Comparison of ENCODE assay signal across 8 cellular contexts in the genomic region with DNA sequence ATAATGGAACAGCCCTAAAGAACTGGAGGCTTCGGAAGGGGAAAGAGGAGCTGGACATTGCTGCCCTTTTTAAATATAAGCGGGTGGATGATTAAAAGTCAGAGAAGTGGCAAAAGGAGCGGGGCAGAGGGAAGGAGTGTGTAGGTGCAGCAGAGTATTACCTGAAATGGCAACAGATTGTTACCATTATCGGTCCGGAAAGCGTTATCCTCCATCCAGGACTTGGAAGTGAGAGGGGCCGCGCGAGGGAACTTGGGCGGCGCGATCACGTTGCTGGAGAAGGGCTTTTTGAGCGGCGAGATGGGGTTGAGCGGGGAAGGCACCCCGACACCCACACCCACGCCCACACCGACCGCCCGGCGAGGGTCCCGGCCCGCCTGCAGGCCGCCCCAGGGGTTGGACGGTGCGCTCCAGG. TPM values are rescaled to one million over a fixed set of nuclear protein-coding genes. Genes with fewer than 3 reads are reported as not detected.
DNase-seq lines count a peak whose midpoint lies in the region; ATAC-seq and TF ChIP-seq lines count a peak whose summit lies in the region.

No MANE protein-coding gene starts in this region.

- H3K9me3 ChIP-seq in left ventricle myocardium inferior (replicated peaks), result no peaks in the 10 kb centered on the region

- peaks cover 75% of the 10 kb centered on the region for H3K4me1 ChIP-seq in left ventricle myocardium inferior

- peak; percentile 20 for ATAC-seq in sciatic nerve

- peak overlapping the region; percentile 92 for H3K27ac ChIP-seq in left ventricle myocardium inferior (replicated peaks)

- peaks cover 8% of the 10 kb centered on the region for H3K36me3 ChIP-seq in left ventricle myocardium inferior

- DNase-seq in GM12865 (ENCODE audit: low read depth), result no peak
- no peak for DNase-seq in left ventricle myocardium inferior
- peak; percentile 62 for DNase-seq in sciatic nerve (ENCODE audit: low spot score)
- no peak for DNase-seq in NCI-H1417 (lab: John Stamatoyannopoulos, UW)
- DNase-seq in NAMALWA (ENCODE audit: low spot score), result no peak
- DNase-seq in germinal center (ENCODE audit: low spot score), result no peak
- no peak for DNase-seq in NCI-H1930 (lab: John Stamatoyannopoulos, UW)

- TF ChIP-seq CTCF in GM12865 (IDR thresholded peaks at IDR 0.05; ENCODE audit: insufficient read depth, low read depth, low read length, missing control alignments) (no peak), WI38 (IDR thresholded peaks at IDR 0.05; ENCODE audit: low read depth, low read length) (no peak), left ventricle myocardium inferior (IDR thresholded peaks at IDR 0.05; ENCODE audit: borderline replicate concordance) (no peak)

- intact Hi-C loops in left ventricle myocardium inferior (cut with micrococcal nuclease), result loop anchor here (5.0 kb wide), 1 partner anchor 53 kb away; the partner anchor contains the start of genes CPEB3 and MARCHF5
- intact Hi-C loops in sciatic nerve (cut with DNase I), result no loop called here

- H3K27me3 ChIP-seq in left ventricle myocardium inferior (ENCODE audit: low read depth), result no peaks in the 10 kb centered on the region

- peak overlapping the region; percentile 84 for H3K4me3 ChIP-seq in GM12865 (ENCODE audit: low read depth, low read length)
- H3K4me3 ChIP-seq in WI38 (ENCODE audit: low read depth, low read length), result peak overlapping the region; percentile 73
- H3K4me3 ChIP-seq in left ventricle myocardium inferior, result peak overlapping the region; percentile 81

RNA-seq across cellular contexts. Expression of gene CPEB3, which starts 51.7 kb away (rescaled TPM):
- total RNA-seq in left ventricle myocardium inferior (13.6 TPM), sciatic nerve (6.2 TPM)

RNA-seq across cellular contexts. Expression of gene MARCHF5, which starts 51.8 kb away (rescaled TPM):
- total RNA-seq in left ventricle myocardium inferior (32.2 TPM), sciatic nerve (37.4 TPM)
